In genomic region chr17:68662037-68662432, GRCh38 we compare ENCODE assay signal across 21 cellular contexts.
"Had no signal": no experiment of that assay in that cellular context is flagged by ENCODE, and none has a peak within 500 bp of the region (broad histone marks: within the 10 kb centered on the region; RNA-seq: fewer than 3 reads in every experiment).

No MANE protein-coding gene starts in this region.

- H3K4me3 ChIP-seq: heart right ventricle, left lung, lower lobe of right lung, right atrium auricular region, stomach, thoracic aorta, transverse colon had no signal

- H3K27ac ChIP-seq: heart right ventricle, left lung, lower lobe of right lung, right atrium auricular region, stomach, thoracic aorta, transverse colon had no signal

- H3K27me3 ChIP-seq: heart right ventricle, left lung, right atrium auricular region, stomach, transverse colon had no signal

- H3K36me3 Mint-ChIP-seq: mesothelial cell of epicardium, natural killer cell had no signal

- DNase-seq: effector memory CD4-positive, alpha-beta T cell; erythroblast; heart right ventricle; hypothalamus; islet precursor cell; left lung; lower lobe of right lung; natural killer cell; posterior cingulate gyrus; small intestine; stimulated activated CD4-positive, alpha-beta T cell treated with anti-CD3 and anti-CD28 coated beads, Interleukin-12 subunit alpha, Interleukin-12 subunit beta, amount 100 ng/mL, for 4 hours; stimulated activated naive CD4-positive, alpha-beta T cell; stomach; substantia nigra; transverse colon had no signal

- H3K36me3 ChIP-seq: heart right ventricle, left lung, lower lobe of right lung, right atrium auricular region, stomach, thoracic aorta, transverse colon had no signal

- H3K4me3 Mint-ChIP-seq: memory B cell, mesothelial cell of epicardium, natural killer cell, neural crest cell had no signal

- H3K4me1 ChIP-seq: left lung, lower lobe of right lung, right atrium auricular region, transverse colon had no signal

- H3K9me3 ChIP-seq: left lung, lower lobe of right lung, right atrium auricular region, stomach, thoracic aorta, transverse colon had no signal

- FAIRE-seq: frontal cortex, small intestine had no signal

- H3K4me1 Mint-ChIP-seq: memory B cell, natural killer cell had no signal

- ATAC-seq: heart right ventricle, left lung, lower lobe of right lung, natural killer cell had no signal

- H3K27ac Mint-ChIP-seq: memory B cell, mesothelial cell of epicardium, natural killer cell had no signal

- H3K9me3 Mint-ChIP-seq: natural killer cell had no signal
